In genomic region chr12:33427071-33427470, GRCh38 we compare ENCODE assay signal across 11 cellular contexts. TPM values are rescaled to one million over a fixed set of nuclear protein-coding genes. Genes with fewer than 3 reads are reported as not detected.
DNase-seq lines count a peak whose midpoint lies in the region; ATAC-seq and TF ChIP-seq lines count a peak whose summit lies in the region.
"Had no signal": no experiment of that assay in that cellular context is flagged by ENCODE, and none has a peak within 500 bp of the region (broad histone marks: within the 10 kb centered on the region; RNA-seq: fewer than 3 reads in every experiment).

No MANE protein-coding gene starts in this region.

- H2AFZ ChIP-seq in OCI-LY3 (ENCODE audit: low read depth, low read length) (peak overlapping the region; percentile 78; the same call in 1 of the 2 replicates), GM23248 (no peak overlapping the region)

- WGBS in GM23248 (ENCODE audit: low coverage in 1 of 2, low lambda C conversion rate in 2 of 2, missing lambda C conversion rate in 2 of 2), 2 experiments = 16 to 21% methylated on average over 2 of the region's 2 CpGs

- H3F3A ChIP-seq in GM23248 (ENCODE audit: insufficient read depth) = no peaks in the 10 kb centered on the region

- DNase-seq in islet precursor cell (peak; percentile 62), GM23248 (no peak), DMS153 treated with DMSO at 0.1 percent for 48 hours (lab: John Stamatoyannopoulos, UW; ENCODE audit: unreplicated experiment) (no peak), NCI-H1436 (lab: John Stamatoyannopoulos, UW) (no peak)
- DNase-seq: hippocampal formation had no signal

- H3K9ac ChIP-seq in OCI-LY3 (ENCODE audit: low read length) (no peak overlapping the region), GM23248 (no peak overlapping the region)

- in situ Hi-C loops in GM23248 (cut with MboI) = loop anchor here (25.0 kb wide), 1 partner anchor 665 kb away; the partner anchor contains the start of gene YARS2

- ATAC-seq in GM18870 (IDR thresholded peaks at IDR 0.05; ENCODE audit: unreplicated experiment) (peak; percentile 94), HG03159 (IDR thresholded peaks at IDR 0.05; ENCODE audit: unreplicated experiment) (peak; percentile 87), GM18505 (IDR thresholded peaks at IDR 0.05; ENCODE audit: unreplicated experiment) (no peak)

- H3K9me3 ChIP-seq in OCI-LY3 (ENCODE audit: insufficient read depth, low read length) (no peaks in the 10 kb centered on the region), GM23248 (ENCODE audit: low read depth) (peaks cover 2% of the 10 kb centered on the region)

- H3K27me3 ChIP-seq in OCI-LY3 (ENCODE audit: low read depth, low read length) (no peaks in the 10 kb centered on the region), GM23248 (replicated peaks; ENCODE audit: insufficient read depth) (no peaks in the 10 kb centered on the region)

- no peaks in the 10 kb centered on the region for H3K9me2 ChIP-seq in GM23248 (ENCODE audit: insufficient read depth)

- no peaks in the 10 kb centered on the region for H3K79me2 ChIP-seq in OCI-LY3 (ENCODE audit: low read length)
- H3K79me2 ChIP-seq in GM23248 (ENCODE audit: insufficient read depth) = no peaks in the 10 kb centered on the region

- no peak overlapping the region for H3K4me3 ChIP-seq in OCI-LY3 (ENCODE audit: low read length)
- no peak overlapping the region for H3K4me3 ChIP-seq in GM23248

- H4K20me1 ChIP-seq in OCI-LY3 (ENCODE audit: insufficient read depth, low read length) = no peaks in the 10 kb centered on the region
- no peaks in the 10 kb centered on the region for H4K20me1 ChIP-seq in GM23248 (ENCODE audit: insufficient read depth)

- H3K4me2 ChIP-seq in OCI-LY3 (ENCODE audit: low read length) (peak overlapping the region; percentile 22; the same call in 1 of the 2 replicates), GM23248 (ENCODE audit: unreplicated experiment) (no peak overlapping the region)

- H3K27ac ChIP-seq in OCI-LY3 (ENCODE audit: low read length) = no peak overlapping the region
- H3K27ac ChIP-seq in GM23248 = no peak overlapping the region

- H3K36me3 ChIP-seq in OCI-LY3 (replicated peaks; ENCODE audit: low read depth, low read length) = no peaks in the 10 kb centered on the region
- no peaks in the 10 kb centered on the region for H3K36me3 ChIP-seq in GM23248 (ENCODE audit: low read depth)

- no peak for TF ChIP-seq POLR2A in GM18505 (IDR thresholded peaks at IDR 0.05; ENCODE audit: borderline replicate concordance, extremely low read depth, insufficient read depth, insufficient read length)

- H3K4me1 ChIP-seq in OCI-LY3 (ENCODE audit: low read length) (peaks cover 13% of the 10 kb centered on the region), GM23248 (ENCODE audit: insufficient read depth) (no peaks in the 10 kb centered on the region)

- peak; percentile 77 for TF ChIP-seq CTCF in OCI-LY3 (IDR thresholded peaks at IDR 0.05; ENCODE audit: low read depth, low read length)

RNA-seq across cellular contexts. Expression of gene SYT10, which starts 12.5 kb away (rescaled TPM):
- total RNA-seq in GM23248 (2014; rRNA removed; shearing (Covaris generic)) = not detected in 2 replicates
- not detected in 2 replicates for polyA plus RNA-seq in GM23248 (2016; fragmentation: Nextera tagmentation; extraction: Ambion mirVana)
- total RNA-seq: pulmonary artery endothelial cell, subcutaneous adipose tissue had no signal
